13 cellular contexts compared by ENCODE assay signal in the genomic region with DNA sequence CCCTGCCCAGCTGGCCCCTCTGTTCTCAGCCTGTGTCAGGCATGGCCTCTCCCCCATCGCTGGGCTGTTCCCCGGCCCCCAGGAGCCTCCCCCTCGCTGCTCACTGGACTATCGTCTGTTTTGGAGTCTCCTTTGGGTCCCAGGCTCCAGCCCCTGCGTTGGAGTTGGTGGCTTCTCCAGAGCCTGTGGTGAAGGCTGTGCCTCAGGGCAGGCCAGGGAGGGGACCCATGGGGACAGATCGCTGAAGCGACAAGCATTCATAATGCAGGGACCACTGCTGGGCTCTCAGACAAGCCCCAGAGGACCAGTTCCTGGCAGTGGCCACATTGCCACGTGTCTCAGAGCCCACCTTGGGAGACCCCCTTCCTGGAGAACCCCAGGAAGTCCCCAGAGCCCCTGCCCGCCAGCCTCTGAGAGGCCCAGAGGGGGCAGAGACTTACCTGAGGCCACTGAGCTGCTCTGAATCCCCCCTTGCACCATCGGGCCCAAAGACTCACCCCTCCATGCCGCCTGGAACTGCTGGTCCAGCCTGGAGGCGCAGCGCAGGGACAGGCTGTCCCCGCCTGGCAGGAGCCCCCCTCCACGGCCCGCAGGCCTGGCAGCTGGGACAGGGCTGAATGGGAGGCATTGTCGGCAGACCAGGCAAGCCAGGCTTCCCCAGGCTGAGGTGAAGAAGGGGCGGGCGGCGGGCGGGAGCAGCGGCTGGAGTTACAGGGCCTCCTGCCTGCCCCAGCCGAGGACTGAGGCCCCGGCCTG. TPM values are rescaled to one million over a fixed set of nuclear protein-coding genes. Genes with fewer than 3 reads are reported as not detected.
DNase-seq lines count a peak whose midpoint lies in the region; ATAC-seq and TF ChIP-seq lines count a peak whose summit lies in the region.
"Had no signal": no experiment of that assay in that cellular context is flagged by ENCODE, and none has a peak within 500 bp of the region (broad histone marks: within the 10 kb centered on the region; RNA-seq: fewer than 3 reads in every experiment).

A gene with protein sequence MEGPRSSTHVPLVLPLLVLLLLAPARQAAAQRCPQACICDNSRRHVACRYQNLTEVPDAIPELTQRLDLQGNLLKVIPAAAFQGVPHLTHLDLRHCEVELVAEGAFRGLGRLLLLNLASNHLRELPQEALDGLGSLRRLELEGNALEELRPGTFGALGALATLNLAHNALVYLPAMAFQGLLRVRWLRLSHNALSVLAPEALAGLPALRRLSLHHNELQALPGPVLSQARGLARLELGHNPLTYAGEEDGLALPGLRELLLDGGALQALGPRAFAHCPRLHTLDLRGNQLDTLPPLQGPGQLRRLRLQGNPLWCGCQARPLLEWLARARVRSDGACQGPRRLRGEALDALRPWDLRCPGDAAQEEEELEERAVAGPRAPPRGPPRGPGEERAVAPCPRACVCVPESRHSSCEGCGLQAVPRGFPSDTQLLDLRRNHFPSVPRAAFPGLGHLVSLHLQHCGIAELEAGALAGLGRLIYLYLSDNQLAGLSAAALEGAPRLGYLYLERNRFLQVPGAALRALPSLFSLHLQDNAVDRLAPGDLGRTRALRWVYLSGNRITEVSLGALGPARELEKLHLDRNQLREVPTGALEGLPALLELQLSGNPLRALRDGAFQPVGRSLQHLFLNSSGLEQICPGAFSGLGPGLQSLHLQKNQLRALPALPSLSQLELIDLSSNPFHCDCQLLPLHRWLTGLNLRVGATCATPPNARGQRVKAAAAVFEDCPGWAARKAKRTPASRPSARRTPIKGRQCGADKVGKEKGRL (minus strand): TSS at position 555 of the 756 bp plus-strand sequence. CDS start 50 bp downstream, at position 505.

- no peak for TF ChIP-seq CTCF in body of pancreas (IDR thresholded peaks at IDR 0.05)

- 66 to 69% methylated on average over 17 to 21 of the region's 24 CpGs for WGBS in body of pancreas, 2 donors

- H3K9me3 ChIP-seq in body of pancreas: no peaks in the 10 kb centered on the region

- no peak within 1 kb of the TSS for H3K4me3 Mint-ChIP-seq in activated T-cell treated with anti-CD3 and anti-CD28 coated beads, Interleukin-2, amount 50 U/mL, for 72 hours

- H3K4me3 ChIP-seq in body of pancreas: no peak within 1 kb of the TSS

- H3K27ac Mint-ChIP-seq in activated T-cell treated with anti-CD3 and anti-CD28 coated beads, Interleukin-2, amount 50 U/mL, for 72 hours: peak within 1 kb of the TSS; percentile 38

- TF ChIP-seq POLR2A in body of pancreas (IDR thresholded peaks at IDR 0.05): no peak

- no peak for DNase-seq in activated T-cell treated with anti-CD3 and anti-CD28 coated beads, Interleukin-2, amount 50 U/mL, for 72 hours
- DNase-seq in activated T-cell treated with anti-CD3 and anti-CD28 coated beads for 4 hours (no peak), body of pancreas (peak in 3 of 4 donors; percentile 22 to 34 (median 33)), left kidney (ENCODE audit: low read depth, low spot score) (peak; percentile 63), SKM-1 (lab: John Stamatoyannopoulos, UW; ENCODE audit: unreplicated experiment) (no peak)
- DNase-seq: activated CD4-positive, alpha-beta T cell treated with anti-CD3 and anti-CD28 coated beads for 1 hour; activated gamma-delta T cell treated with Interleukin-2 at 50 U/mL for 16 hours; effector CD4-positive, alpha-beta T cell; NCI-H1436; stimulated activated naive CD4-positive, alpha-beta T cell had no signal

- no peaks in the 10 kb centered on the region for H3K27me3 Mint-ChIP-seq in activated T-cell treated with anti-CD3 and anti-CD28 coated beads, Interleukin-2, amount 50 U/mL, for 72 hours (ENCODE audit: low read depth)

- H3K36me3 ChIP-seq in body of pancreas (replicated peaks in 1 of 2; ENCODE audit: insufficient read depth in 1 of 2, low read depth in 2 of 2): no peaks in the 10 kb centered on the region

- H3K4me1 ChIP-seq in body of pancreas: peaks cover 21% of the 10 kb centered on the region

- H3K27ac ChIP-seq in body of pancreas (peak within 1 kb of the TSS in 1 of 4 donors; percentile 20), temporal lobe (ENCODE audit: low read depth, low read length) (peak within 1 kb of the TSS; percentile 99)

- peaks cover 18% of the 10 kb centered on the region for H3K4me1 Mint-ChIP-seq in activated T-cell treated with anti-CD3 and anti-CD28 coated beads, Interleukin-2, amount 50 U/mL, for 72 hours (ENCODE audit: low read depth)

- H3K9me3 Mint-ChIP-seq in activated T-cell treated with anti-CD3 and anti-CD28 coated beads, Interleukin-2, amount 50 U/mL, for 72 hours: no peaks in the 10 kb centered on the region

- peaks cover 0 to 4% of the 10 kb centered on the region in 2 donors for H3K36me3 Mint-ChIP-seq in activated T-cell treated with anti-CD3 and anti-CD28 coated beads, Interleukin-2, amount 50 U/mL, for 72 hours (ENCODE audit: insufficient read depth in 2 of 2)

- H3K27me3 ChIP-seq in body of pancreas: no peaks in the 10 kb centered on the region

- intact Hi-C loops in body of pancreas (cut with DNase I): no loop called here

- no peak for ATAC-seq in activated T-cell treated with anti-CD3 and anti-CD28 coated beads, Interleukin-2, amount 50 U/mL, for 72 hours (replicated peaks in 1 of 2)
- no peak for ATAC-seq in body of pancreas
- ATAC-seq in HG02571 (IDR thresholded peaks at IDR 0.05; ENCODE audit: unreplicated experiment): no peak
- ATAC-seq in HG03432 (IDR thresholded peaks at IDR 0.05; ENCODE audit: unreplicated experiment): no peak

RNA-seq across cellular contexts. Expression of the gene that starts here (rescaled TPM):
- total RNA-seq in activated T-cell treated with anti-CD3 and anti-CD28 coated beads, Interleukin-2, amount 50 U/mL, for 72 hours: 1 to 10 TPM in 1 of 2 donors, under 1 TPM in 1; 0.55 to 1.4 TPM
- total RNA-seq in body of pancreas (1 to 10 TPM; 1.8 to 6.3 TPM), temporal lobe (2.7 TPM)

Comparison
In these comparisons a context has a peak if more than half of its experiments do, and no peak if none do; other contexts are left out.
1. DNase-seq: peak in body of pancreas (3 of 4) and left kidney (single experiment); none in activated T-cell treated with anti-CD3 and anti-CD28 coated beads, Interleukin-2, amount 50 U/mL, for 72 hours (0 of 2), activated T-cell treated with anti-CD3 and anti-CD28 coated beads for 4 hours (single experiment) and SKM-1 (single experiment).